In the genomic region with DNA sequence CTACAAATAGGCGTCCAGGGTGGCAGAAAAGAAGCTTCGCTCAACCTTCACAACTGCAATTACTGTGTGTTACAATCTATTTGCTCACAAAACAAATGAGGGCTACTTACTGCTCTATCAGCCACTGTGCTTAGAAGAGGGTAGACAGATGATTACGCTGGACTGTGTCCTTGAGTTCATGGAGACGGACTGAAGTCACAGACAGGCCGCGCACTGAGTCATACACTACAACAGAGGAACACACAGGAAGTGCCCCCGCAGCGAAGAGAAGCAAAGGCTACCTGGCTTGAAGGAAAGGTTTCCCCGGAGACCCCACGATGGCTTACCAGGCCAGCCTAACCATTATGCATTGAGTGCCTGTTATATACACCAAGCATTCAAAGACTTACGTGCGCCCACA, we compare ENCODE assay signal across 19 cellular contexts. TPM values are rescaled to one million over a fixed set of nuclear protein-coding genes. Genes with fewer than 3 reads are reported as not detected.
DNase-seq lines count a peak whose midpoint lies in the region; TF ChIP-seq lines count a peak whose summit lies in the region.
"Had no signal": no experiment of that assay in that cellular context is flagged by ENCODE, and none has a peak within 500 bp of the region (broad histone marks: within the 10 kb centered on the region; RNA-seq: fewer than 3 reads in every experiment).

No MANE protein-coding gene starts in this region.

- H4K20me1 ChIP-seq in smooth muscle cell (ENCODE audit: low read depth), result peaks cover 98% of the 10 kb centered on the region

- no peaks in the 10 kb centered on the region for H3K9me3 ChIP-seq in adrenal gland (replicated peaks in 1 of 3)
- H3K9me3 ChIP-seq in smooth muscle cell (replicated peaks; ENCODE audit: low read depth), result no peaks in the 10 kb centered on the region
- H3K9me3 ChIP-seq: SJSA1 had no signal

- intact Hi-C loops in adrenal gland (cut with DNase I) (no loop called here), CD14-positive monocyte (cut with micrococcal nuclease) (no loop called here)

- H3K27ac ChIP-seq in adrenal gland (no peak overlapping the region), smooth muscle cell (ENCODE audit: low read depth) (peak overlapping the region; percentile 63)
- H3K27ac ChIP-seq: BLaER1 treated with 17β-estradiol and CSF1 and Interleukin-3, amounts not matched to agents 10 nM and 100 nM; SJSA1 had no signal

- H2AFZ ChIP-seq in smooth muscle cell (ENCODE audit: low read depth), result no peak overlapping the region

- peak; percentile 8 for DNase-seq in H7
- peak; percentile 21 to 69 (median 61) for DNase-seq in adrenal gland
- DNase-seq in mesothelial cell of epicardium (ENCODE audit: low spot score in 2 of 2, unreplicated experiment in 2 of 2), result no peak
- no peak for DNase-seq in smooth muscle cell (lab: John Stamatoyannopoulos, UW; ENCODE audit: unreplicated experiment)
- DNase-seq in CD14-positive monocyte (ENCODE audit: low spot score), result no peak
- DNase-seq in ecto neural progenitor cell (ENCODE audit: low spot score), result no peak
- DNase-seq in hypothalamus (lab: John Stamatoyannopoulos, UW), result no peak
- DNase-seq: DMS79 treated with DMSO at 0.1 percent for 48 hours, HCEC 1CT, Karpas-422, NCI-H1417 treated with DMSO at 0.1 percent for 48 hours, NCI-H187 treated with DMSO at 0.1 percent for 48 hours, NCI-H2227 treated with DMSO at 0.1 percent for 48 hours, NCI-H510A treated with DMSO at 0.1 percent for 48 hours, NCI-H82, PC-3 had no signal

- H3K4me3 Mint-ChIP-seq in mesothelial cell of epicardium (no peak overlapping the region), CD14-positive monocyte (no peak overlapping the region)
- H3K4me3 Mint-ChIP-seq: IgD-negative memory B cell had no signal

- H3K4me1 ChIP-seq in adrenal gland (replicated peaks in 1 of 2) (no peaks in the 10 kb centered on the region), smooth muscle cell (ENCODE audit: low read depth) (peaks cover 36% of the 10 kb centered on the region)

- no peak for TF ChIP-seq CTCF in adrenal gland (IDR thresholded peaks at IDR 0.05)
- no peak for TF ChIP-seq CTCF in mesothelial cell of epicardium (IDR thresholded peaks at IDR 0.05; ENCODE audit: unreplicated experiment)
- TF ChIP-seq CTCF in smooth muscle cell (IDR thresholded peaks at IDR 0.05; ENCODE audit: borderline replicate concordance, insufficient read depth, poor library complexity, severe bottlenecking), result no peak
- TF ChIP-seq CTCF in CD14-positive monocyte (IDR thresholded peaks at IDR 0.05), result no peak

- H3K4me2 ChIP-seq in smooth muscle cell, result no peak overlapping the region
- H3K4me2 ChIP-seq: BLaER1 treated with 17β-estradiol and CSF1 and Interleukin-3, amounts not matched to agents 10 nM and 100 nM had no signal

- H3K9me3 Mint-ChIP-seq in mesothelial cell of epicardium, result peaks cover 7% of the 10 kb centered on the region
- H3K9me3 Mint-ChIP-seq in CD14-positive monocyte, result peaks cover 0 to 18% (median 5%) of the 10 kb centered on the region in 7 donors

- H3K4me3 ChIP-seq in H7 (ENCODE audit: insufficient read depth, low read depth, low read length) (no peak overlapping the region), adrenal gland (no peak overlapping the region), smooth muscle cell (no peak overlapping the region)
- H3K4me3 ChIP-seq: BLaER1 treated with 17β-estradiol and CSF1 and Interleukin-3, amounts not matched to agents 10 nM and 100 nM; SJSA1 had no signal

- TF ChIP-seq POLR2A in adrenal gland (IDR thresholded peaks at IDR 0.05), result no peak

- no peak overlapping the region for H3K9ac ChIP-seq in smooth muscle cell (ENCODE audit: low read depth)
- H3K9ac ChIP-seq: BLaER1 treated with 17β-estradiol and CSF1 and Interleukin-3, amounts not matched to agents 10 nM and 100 nM had no signal

- peaks cover 6% of the 10 kb centered on the region for H3F3A ChIP-seq in smooth muscle cell (ENCODE audit: low read depth)

- H3K27ac Mint-ChIP-seq in mesothelial cell of epicardium, result peak overlapping the region; percentile 95
- no peak overlapping the region for H3K27ac Mint-ChIP-seq in CD14-positive monocyte
- H3K27ac Mint-ChIP-seq: IgD-negative memory B cell had no signal

- H3K36me3 Mint-ChIP-seq in mesothelial cell of epicardium (peaks cover 16% of the 10 kb centered on the region), CD14-positive monocyte (no peaks in the 10 kb centered on the region)
- H3K36me3 Mint-ChIP-seq: IgD-negative memory B cell had no signal

- H3K27me3 ChIP-seq in H7 (ENCODE audit: control insufficient read depth, insufficient read depth, low read length) (no peaks in the 10 kb centered on the region), adrenal gland (no peaks in the 10 kb centered on the region), smooth muscle cell (ENCODE audit: low read depth) (no peaks in the 10 kb centered on the region)
- H3K27me3 ChIP-seq: BLaER1 treated with 17β-estradiol and CSF1 and Interleukin-3, amounts not matched to agents 10 nM and 100 nM; SJSA1 had no signal

- H3K79me2 ChIP-seq in smooth muscle cell (ENCODE audit: low read depth), result peaks cover 90% of the 10 kb centered on the region

- H3K4me1 Mint-ChIP-seq in mesothelial cell of epicardium (peaks cover 59% of the 10 kb centered on the region), CD14-positive monocyte (no peaks in the 10 kb centered on the region)
- H3K4me1 Mint-ChIP-seq: IgD-negative memory B cell had no signal

- 45 to 63% (median 52%) methylated on average over 11 to 12 of the region's 12 CpGs for whole genome bisulfite sequencing in adrenal gland, 4 donors
- 91% methylated on average over 12 of the region's 12 CpGs for WGBS in smooth muscle cell (ENCODE audit: low lambda C conversion rate)

- H3K27me3 Mint-ChIP-seq in mesothelial cell of epicardium (ENCODE audit: low read depth) (no peaks in the 10 kb centered on the region), CD14-positive monocyte (ENCODE audit: low read depth in 3 of 3) (peaks cover 0 to 2% (median 0%) of the 10 kb centered on the region in 3 donors)
- H3K27me3 Mint-ChIP-seq: IgD-negative memory B cell had no signal

- no peaks in the 10 kb centered on the region; the same call in 1 of the 2 replicates for H3K36me3 ChIP-seq in H7 (replicated peaks; ENCODE audit: control insufficient read depth, insufficient read depth, low read length)
- no peaks in the 10 kb centered on the region for H3K36me3 ChIP-seq in adrenal gland (replicated peaks in 1 of 2)
- H3K36me3 ChIP-seq in smooth muscle cell (ENCODE audit: low read depth), result peaks cover 6% of the 10 kb centered on the region

RNA-seq across cellular contexts. Expression of gene FAT1, which starts 25.6 kb away (rescaled TPM):
- total RNA-seq in H7 (2014; rRNA removed; shearing (Covaris generic)), result 83.9 and 108 TPM in 2 replicates
- total RNA-seq in adrenal gland (1 to 10 TPM in 7 of 8 donors, under 1 TPM in 1; 0.79 to 9.8 (median 5.2) TPM), mesothelial cell of epicardium (211 to 224 TPM (median 224 TPM) in 3 replicates), smooth muscle cell (359 and 395 TPM in 2 replicates)
- polyA plus RNA-seq in adrenal gland (1 to 10 TPM; 1.4 to 8.1 (median 7.1) TPM), smooth muscle cell (42.4 and 65.1 TPM in 2 replicates), CD14-positive monocyte (not detected)
- polyA plus RNA-seq: IgD-negative memory B cell had no signal

Comparison
In these comparisons a context has a peak if more than half of its experiments do, and no peak if none do; other contexts are left out.
1. DNase-seq: peak in H7 (single experiment) and adrenal gland (7 of 7); none in mesothelial cell of epicardium (0 of 2), smooth muscle cell (single experiment), CD14-positive monocyte (single experiment), ecto neural progenitor cell (single experiment) and hypothalamus (0 of 51).